Comparison of ENCODE assay signal across 8 cellular contexts in genomic region chr2:15561574-15562344, GRCh38. TPM values are rescaled to one million over a fixed set of nuclear protein-coding genes. Genes with fewer than 3 reads are reported as not detected.
DNase-seq lines count a peak whose midpoint lies in the region; FAIRE-seq and TF ChIP-seq lines count a peak whose summit lies in the region.

No MANE protein-coding gene starts in this region.

- peaks cover 2% of the 10 kb centered on the region for H4K20me1 ChIP-seq in endothelial cell of umbilical vein (replicated peaks; ENCODE audit: control insufficient read depth, extremely low read depth, insufficient read depth, low read length)

- intact Hi-C loops in endothelial cell of umbilical vein (cut with micrococcal nuclease): loop anchor here (1.0 to 2.0 kb wide), 5 partner anchors 18 to 391 kb away; no protein-coding TSS in a partner anchor

- H3K9me1 ChIP-seq in endothelial cell of umbilical vein (replicated peaks; ENCODE audit: control insufficient read depth, extremely low read depth, insufficient read depth, low read length): no peaks in the 10 kb centered on the region

- DNase-seq in GM13976 (ENCODE audit: low spot score) (peak; percentile 30), HFF-Myc (ENCODE audit: extremely low read depth, low read depth) (no peak), NCI-H1105 (lab: John Stamatoyannopoulos, UW) (peak; percentile 5), endothelial cell of umbilical vein (ENCODE audit: low read depth, low spot score) (peak; percentile 76), substantia nigra (lab: John Stamatoyannopoulos, UW) (peak in 26 of 49 donors; percentile 1 to 74 (median 24)), SKM-1 treated with dmso at 0.1 percent for 144 hours (lab: John Stamatoyannopoulos, UW; ENCODE audit: unreplicated experiment) (no peak)
- DNase-seq in activated CD4-positive, alpha-beta T cell treated with anti-CD3 and anti-CD28 coated beads, Interleukin-2, amount 50 U/mL, for 48 hours: peak; percentile 21 to 39

- no peak for FAIRE-seq in endothelial cell of umbilical vein (lab: Jason Lieb, UNC)

- no peaks in the 10 kb centered on the region for H3K27me3 ChIP-seq in endothelial cell of umbilical vein (ENCODE audit: control insufficient read depth in 2 of 2, insufficient read depth in 2 of 2, low read length in 2 of 2)
- no peaks in the 10 kb centered on the region for H3K27me3 ChIP-seq in mononuclear cell (ENCODE audit: insufficient read depth, low read length)

- H3K4me1 ChIP-seq in endothelial cell of umbilical vein (ENCODE audit: control insufficient read depth, extremely low read depth, insufficient read depth, low read length) (peaks cover 19% of the 10 kb centered on the region), mononuclear cell (ENCODE audit: insufficient read depth, low read length) (peaks cover 34% of the 10 kb centered on the region)

- H3K27ac ChIP-seq in endothelial cell of umbilical vein (ENCODE audit: insufficient read depth, low read depth, low read length): peak overlapping the region; percentile 73
- H3K27ac ChIP-seq in substantia nigra (ENCODE audit: low read depth, low read length, poor library complexity, severe bottlenecking): peak overlapping the region; percentile 67

- H2AFZ ChIP-seq in endothelial cell of umbilical vein (ENCODE audit: low read depth, low read length): peak overlapping the region; percentile 100

- H3K9me3 ChIP-seq in endothelial cell of umbilical vein (replicated peaks; ENCODE audit: control insufficient read depth, insufficient read depth, low read length) (no peaks in the 10 kb centered on the region), mononuclear cell (ENCODE audit: low read depth, low read length) (no peaks in the 10 kb centered on the region)

- CTCF ChIA-PET in endothelial cell of umbilical vein (lab: Charles Lee): interaction anchor here (0.6 to 3.8 kb wide), 7 partner anchors 11 to 28 kb away, joined by 3 to 87 read pairs (median 5); no protein-coding TSS in a partner anchor

- H3K79me2 ChIP-seq in endothelial cell of umbilical vein (ENCODE audit: control insufficient read depth, insufficient read depth, low read length): peaks cover 30% of the 10 kb centered on the region

- peak overlapping the region; percentile 67 for H3K9ac ChIP-seq in endothelial cell of umbilical vein (replicated peaks; ENCODE audit: extremely low read depth, insufficient read depth, low read length)

- H3K4me3 ChIP-seq in HFF-Myc (replicated peaks; ENCODE audit: low read depth, low read length) (peak overlapping the region; percentile 74), endothelial cell of umbilical vein (replicated peaks in 1 of 3; ENCODE audit: insufficient read depth in 1 of 3, low read depth in 1 of 3, low read length in 3 of 3) (peak overlapping the region; percentile 86 to 100 (median 93)), mononuclear cell (ENCODE audit: low read length) (peak overlapping the region; percentile 77)

- TSS peak; percentile 60 for BruUV-seq in endothelial cell of umbilical vein (replicated peaks; lab: Mats Ljungman, UMichigan)

- dilution Hi-C loops in endothelial cell of umbilical vein (cut with MboI; ENCODE audit: extremely low pct_ligation_motif_present, low sequenced_read_pairs): no loop called here

- in situ Hi-C loops in GM13976 (cut with MboI; ENCODE audit: low sequenced_read_pairs, unreplicated experiment): no loop called here

- TF ChIP-seq CTCF in GM13976 (IDR thresholded peaks at IDR 0.05; ENCODE audit: borderline replicate concordance, control extremely low read depth, extremely low read depth, insufficient read depth, missing control alignments) (no peak), HFF-Myc (IDR thresholded peaks at IDR 0.05; ENCODE audit: low read depth, low read length, missing control alignments) (no peak), endothelial cell of umbilical vein (IDR thresholded peaks at IDR 0.05; ENCODE audit: extremely low read depth in 1 of 2, insufficient read depth in 1 of 2, low read depth in 1 of 2, low read length in 2 of 2) (no peak)

- POLR2A ChIA-PET in endothelial cell of umbilical vein (lab: Charles Lee): interaction anchor here (0.8 to 0.9 kb wide), 2 partner anchors 11 to 15 kb away, joined by 3 to 4 read pairs; no protein-coding TSS in a partner anchor

- H3K36me3 ChIP-seq in endothelial cell of umbilical vein (ENCODE audit: control insufficient read depth in 2 of 2, extremely low read depth in 1 of 2, insufficient read depth in 2 of 2, low read length in 2 of 2): no peaks in the 10 kb centered on the region

- no peak for TF ChIP-seq POLR2A in endothelial cell of umbilical vein (IDR thresholded peaks at IDR 0.05; ENCODE audit: low read depth, low read length)

- H3K4me2 ChIP-seq in endothelial cell of umbilical vein (ENCODE audit: insufficient read depth, low read length): peak overlapping the region; percentile 99

TF ChIP-seq in endothelial cell of umbilical vein, 7 proteins besides CTCF, POLR2A, EP300 and RAD21:
- no peak for TF ChIP-seq FOS (IDR thresholded peaks at IDR 0.05; ENCODE audit: borderline replicate concordance, insufficient read depth, low read length)
- TF ChIP-seq MAX (IDR thresholded peaks at IDR 0.05; ENCODE audit: insufficient read depth, insufficient read length): no peak
- TF ChIP-seq JUN (IDR thresholded peaks at IDR 0.05; ENCODE audit: borderline replicate concordance, insufficient read depth, insufficient read length, low read depth): no peak
- no peak for TF ChIP-seq GATA2 (IDR thresholded peaks at IDR 0.05; ENCODE audit: insufficient read depth, insufficient read length, low read depth, low read length)
- TF ChIP-seq MYC (IDR thresholded peaks at IDR 0.05; ENCODE audit: low read depth, low read length): no peak
- TF ChIP-seq EZH2 (IDR thresholded peaks at IDR 0.05; ENCODE audit: borderline replicate concordance, low read depth, low read length, severe bottlenecking): no peak
- no peak for TF ChIP-seq POLR2AphosphoS5 (IDR thresholded peaks at IDR 0.05; ENCODE audit: insufficient read depth, low read depth, low read length)
TF ChIP-seq in endothelial cell of umbilical vein: peak in this region for 0.

RNA-seq across cellular contexts. Expression of gene NBAS, which starts 0.6 kb away (rescaled TPM):
- total RNA-seq in endothelial cell of umbilical vein (41.2 and 43.0 TPM in 2 replicates), mononuclear cell (31.6 TPM)
- polyA plus RNA-seq in endothelial cell of umbilical vein: 29.0 and 29.4 TPM in 2 replicates
- polyA plus RNA-seq in endothelial cell of umbilical vein (2011; cell fraction: cytosol; rRNA removed): 30.2 and 31.9 TPM in 2 replicates
- polyA plus RNA-seq in endothelial cell of umbilical vein (2011; cell fraction: nucleus; rRNA removed): 42.4 and 43.2 TPM in 2 replicates
- polyA plus RNA-seq in endothelial cell of umbilical vein (2012): 30.7 and 33.7 TPM in 2 replicates
- polyA minus RNA-seq in endothelial cell of umbilical vein: 85.7 and 112 TPM in 2 replicates
- 22.2 TPM for polyA minus RNA-seq in endothelial cell of umbilical vein (2011; cell fraction: cytosol; rRNA and poly(A)+ RNA removed)
- 88.9 and 139 TPM in 2 replicates for polyA minus RNA-seq in endothelial cell of umbilical vein (2011; cell fraction: nucleus; rRNA and poly(A)+ RNA removed)

RNA-seq across cellular contexts. Expression of gene DDX1, which starts 29.9 kb away (rescaled TPM):
- 117 and 124 TPM in 2 replicates for total RNA-seq in endothelial cell of umbilical vein
- polyA plus RNA-seq in endothelial cell of umbilical vein: 28.4 and 41.2 TPM in 2 replicates
- polyA plus RNA-seq in endothelial cell of umbilical vein (2011; cell fraction: cytosol; rRNA removed): 76.7 and 79.3 TPM in 2 replicates
- polyA plus RNA-seq in endothelial cell of umbilical vein (2011; cell fraction: nucleus; rRNA removed): 66.9 and 89.7 TPM in 2 replicates
- polyA plus RNA-seq in endothelial cell of umbilical vein (2012): 127 and 179 TPM in 2 replicates
- polyA minus RNA-seq in endothelial cell of umbilical vein: 34.2 and 38.7 TPM in 2 replicates
- polyA minus RNA-seq in endothelial cell of umbilical vein (2011; cell fraction: cytosol; rRNA and poly(A)+ RNA removed): 42.5 TPM
- polyA minus RNA-seq in endothelial cell of umbilical vein (2011; cell fraction: nucleus; rRNA and poly(A)+ RNA removed): 35.5 and 40.1 TPM in 2 replicates
- total RNA-seq in mononuclear cell: 55.5 TPM

Comparison
In these comparisons a context has a peak if more than half of its experiments do, and no peak if none do; other contexts are left out.
1. DNase-seq: peak in GM13976 (single experiment), NCI-H1105 (single experiment), activated CD4-positive, alpha-beta T cell treated with anti-CD3 and anti-CD28 coated beads, Interleukin-2, amount 50 U/mL, for 48 hours (2 of 2), endothelial cell of umbilical vein (single experiment) and substantia nigra (26 of 49); none in HFF-Myc (single experiment) and SKM-1 treated with dmso at 0.1 percent for 144 hours (single experiment).
2. Peak in every context shown above with its lines, with median percentiles within 50 percentile points of each other: H3K4me3 ChIP-seq.